Comparison of ENCODE assay signal across 15 cellular contexts in genomic region chr14:36513451-36514277, GRCh38. TPM values are rescaled to one million over a fixed set of nuclear protein-coding genes. Genes with fewer than 3 reads are reported as not detected.
DNase-seq lines count a peak whose midpoint lies in the region; ATAC-seq and TF ChIP-seq lines count a peak whose summit lies in the region.
"Had no signal": no experiment of that assay in that cellular context is flagged by ENCODE, and none has a peak within 500 bp of the region (broad histone marks: within the 10 kb centered on the region; RNA-seq: fewer than 3 reads in every experiment).

No MANE protein-coding gene starts in this region.

- WGBS in SK-N-SH (ENCODE audit: low lambda C conversion rate): 17% methylated on average over 19 of the region's 38 CpGs

- TF ChIP-seq EP300 in SK-N-SH (IDR thresholded peaks at IDR 0.05; ENCODE audit: borderline replicate concordance in 1 of 2, low read depth in 1 of 2, low read length in 1 of 2): no peak

- POLR2A ChIA-PET in SK-N-SH (lab: Yijun Ruan, JAX): no interaction called here

- CTCF ChIA-PET in SK-N-SH (lab: Yijun Ruan, JAX): no interaction called here

- H3K79me2 ChIP-seq in SK-N-SH (ENCODE audit: insufficient read depth): no peaks in the 10 kb centered on the region

- H3K27ac ChIP-seq in SK-N-SH (ENCODE audit: low read depth in 2 of 2, low read length in 1 of 2): no peak overlapping the region
- H3K27ac ChIP-seq: skin epidermis, stomach had no signal

- H3K4me1 ChIP-seq in SK-N-SH (ENCODE audit: control insufficient read depth in 1 of 2, insufficient read depth in 2 of 2, low read depth in 1 of 2, low read length in 1 of 2): no peaks in the 10 kb centered on the region

- H3K9ac ChIP-seq in SK-N-SH: no peak overlapping the region

- no peaks in the 10 kb centered on the region for H4K20me1 ChIP-seq in SK-N-SH (ENCODE audit: insufficient read depth)

- DNase-seq in SK-N-SH (peak; percentile 24), NCI-H510A (lab: John Stamatoyannopoulos, UW) (peak; percentile 74), islet precursor cell (peak; percentile 90), left ventricle myocardium superior (no peak)
- no peak for DNase-seq in activated CD4-positive, alpha-beta T cell treated with anti-CD3 and anti-CD28 coated beads, Interleukin-2, amount 50 U/mL, for 48 hours
- DNase-seq: activated B cell treated with CpG ODN at 0.5 μM for 24 hours; activated naive CD4-positive, alpha-beta T cell treated with anti-CD3 and anti-CD28 coated beads, Interleukin-2, amount 50 U/mL, for 16 hours; effector CD8-positive, alpha-beta T cell; PC-3; stomach had no signal

- no peaks in the 10 kb centered on the region for H3F3A ChIP-seq in SK-N-SH (replicated peaks; ENCODE audit: insufficient read depth)

- H3K9me2 ChIP-seq in SK-N-SH: no peaks in the 10 kb centered on the region

- intact Hi-C loops in left ventricle myocardium superior (cut with micrococcal nuclease): no loop called here

- H3K27me3 ChIP-seq in SK-N-SH (ENCODE audit: insufficient read depth): peaks cover 94% of the 10 kb centered on the region

- ATAC-seq in SK-N-SH treated with all-trans-retinoic acid at 6 μM for 48 hours (no peak), HG02870 (IDR thresholded peaks at IDR 0.05; ENCODE audit: unreplicated experiment) (no peak), left ventricle myocardium superior (no peak), HG02642 (IDR thresholded peaks at IDR 0.05; ENCODE audit: poor library complexity, unreplicated experiment) (no peak)
- ATAC-seq: PC-3 had no signal

- no peak overlapping the region for H3K4me2 ChIP-seq in SK-N-SH

- H2AFZ ChIP-seq in SK-N-SH (ENCODE audit: low read depth): no peak overlapping the region

- TF ChIP-seq RAD21 in SK-N-SH (IDR thresholded peaks at IDR 0.05; ENCODE audit: low read length): no peak

- TF ChIP-seq CTCF in SK-N-SH (IDR thresholded peaks at IDR 0.05): no peak

- no peak overlapping the region for H3K4me3 ChIP-seq in SK-N-SH (ENCODE audit: low read depth in 2 of 2, low read length in 1 of 2)
- H3K4me3 ChIP-seq: skin epidermis, stomach had no signal

- no peaks in the 10 kb centered on the region for H3K9me3 ChIP-seq in SK-N-SH

- H3K36me3 ChIP-seq in SK-N-SH (replicated peaks in 1 of 2; ENCODE audit: control insufficient read depth in 1 of 2, insufficient read depth in 2 of 2, low read length in 1 of 2): no peaks in the 10 kb centered on the region
- H3K36me3 ChIP-seq: stomach had no signal

TF ChIP-seq in SK-N-SH, 30 proteins besides CTCF, POLR2A, EP300 and RAD21:
- TF ChIP-seq MXI1 (IDR thresholded peaks at IDR 0.05; ENCODE audit: low read depth, low read length): no peak
TF ChIP-seq in SK-N-SH: peak in this region for 0.

TF ChIP-seq in SK-N-SH treated with all-trans-retinoic acid at 6 μM for 48 hours, 23 proteins besides CTCF, POLR2A, EP300 and RAD21:
- TF ChIP-seq BACH2 (CRISPR knock-in tag; IDR thresholded peaks at IDR 0.05; ENCODE audit: borderline replicate concordance) (no peak), SNAI2 (CRISPR knock-in tag; IDR thresholded peaks at IDR 0.05) (no peak), ZFP30 (CRISPR knock-in tag; IDR thresholded peaks at IDR 0.05) (no peak), ZFP3 (CRISPR knock-in tag; IDR thresholded peaks at IDR 0.05) (no peak), GLIS3 (CRISPR knock-in tag; IDR thresholded peaks at IDR 0.05) (no peak), PATZ1 (CRISPR knock-in tag; IDR thresholded peaks at IDR 0.05; ENCODE audit: borderline replicate concordance) (no peak), TSHZ2 (CRISPR knock-in tag; IDR thresholded peaks at IDR 0.05) (no peak), CREB5 (CRISPR knock-in tag; IDR thresholded peaks at IDR 0.05; ENCODE audit: low read depth) (no peak), ISL1 (CRISPR knock-in tag; IDR thresholded peaks at IDR 0.05) (no peak), TCF4 (CRISPR knock-in tag; IDR thresholded peaks at IDR 0.05; ENCODE audit: borderline replicate concordance) (no peak), ZNF70 (CRISPR knock-in tag; IDR thresholded peaks at IDR 0.05) (no peak), ZNF8 (CRISPR knock-in tag; IDR thresholded peaks at IDR 0.05) (no peak), ZNF565 (CRISPR knock-in tag; conservative IDR thresholded peaks at IDR 0.05; ENCODE audit: low read depth) (no peak), TOX (CRISPR knock-in tag; IDR thresholded peaks at IDR 0.05; ENCODE audit: borderline replicate concordance) (no peak), ZC3H10 (CRISPR knock-in tag; IDR thresholded peaks at IDR 0.05) (no peak), POU6F1 (CRISPR knock-in tag; IDR thresholded peaks at IDR 0.05; ENCODE audit: borderline replicate concordance, low read depth) (no peak), PPARA (CRISPR knock-in tag; IDR thresholded peaks at IDR 0.05; ENCODE audit: borderline replicate concordance) (no peak), OSR1 (CRISPR knock-in tag; IDR thresholded peaks at IDR 0.05) (no peak)

RNA-seq across cellular contexts. Expression of gene NKX2-1, which starts 6.4 kb away (rescaled TPM):
- polyA plus RNA-seq in SK-N-SH (2012; rRNA removed): not detected in 2 replicates
- polyA plus RNA-seq in SK-N-SH (2012; cell fraction: cytosol; rRNA removed): not detected in 2 replicates
- polyA plus RNA-seq in SK-N-SH (2012; cell fraction: nucleus; rRNA removed): not detected in 2 replicates
- not detected for total RNA-seq in left ventricle myocardium superior
- total RNA-seq: activated B cell treated with CpG ODN at 0.5 μM for 24 hours, mesenteric fat pad, PC-3 had no signal
- polyA plus RNA-seq: stomach had no signal

Comparison
In these comparisons a context has a peak if more than half of its experiments do, and no peak if none do; other contexts are left out.
1. DNase-seq: peak in SK-N-SH (single experiment), NCI-H510A (single experiment) and islet precursor cell (single experiment); none in activated CD4-positive, alpha-beta T cell treated with anti-CD3 and anti-CD28 coated beads, Interleukin-2, amount 50 U/mL, for 48 hours (0 of 2) and left ventricle myocardium superior (single experiment).